Comparison of ENCODE assay signal across 7 cellular contexts in the genomic region with DNA sequence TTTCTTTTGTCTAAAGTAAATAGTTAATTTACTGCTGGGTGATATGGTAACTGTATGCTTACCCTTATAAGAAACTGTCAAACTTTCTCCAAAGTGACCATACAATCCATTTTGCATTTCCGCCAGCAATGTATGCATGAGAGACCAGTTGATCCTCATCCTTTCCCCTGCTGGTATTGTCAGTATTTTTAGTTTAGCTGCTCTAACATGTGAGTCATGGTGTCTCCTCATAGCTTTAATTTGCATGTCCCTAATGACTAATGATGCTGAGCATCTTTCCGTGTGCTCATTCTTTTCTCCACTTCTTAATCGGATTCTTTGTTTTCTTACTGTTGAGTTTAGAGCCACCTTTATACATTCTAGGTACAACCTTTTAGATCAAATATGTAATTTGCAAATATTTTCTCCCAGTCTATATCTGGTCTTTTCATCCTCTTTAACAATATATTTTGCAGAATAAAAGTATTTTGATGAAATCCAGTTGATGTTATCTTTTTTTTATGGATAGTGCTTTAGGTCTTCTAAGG.
A peak's percentile ranks its signal among the peaks of the same experiment; 100 is the strongest.
DNase-seq lines count a peak whose midpoint lies in the region; ATAC-seq, FAIRE-seq and TF ChIP-seq lines count a peak whose summit lies in the region.
"Not testable (repeated sequence)": the region's sequence is repeated elsewhere in the genome, so short reads cannot be mapped to it uniquely, and the experiment has no call there.

No MANE protein-coding gene starts in this region.

- not testable (repeated sequence) for H3K27me3 ChIP-seq in smooth muscle cell (ENCODE audit: low read depth)

- H3F3A ChIP-seq in smooth muscle cell (ENCODE audit: low read depth), result not testable (repeated sequence)

- H3K79me2 ChIP-seq in smooth muscle cell (ENCODE audit: low read depth), result not testable (repeated sequence)

- not testable (repeated sequence) for H2AFZ ChIP-seq in smooth muscle cell (ENCODE audit: low read depth)

- H3K4me3 Mint-ChIP-seq in activated T-cell treated with anti-CD3 and anti-CD28 coated beads, Interleukin-2, amount 50 U/mL, for 4 hours, result not testable (repeated sequence)

- 0% methylated on average over 1 of the region's 3 CpGs for WGBS in smooth muscle cell (ENCODE audit: low lambda C conversion rate)

- TF ChIP-seq CTCF in smooth muscle cell (IDR thresholded peaks at IDR 0.05; ENCODE audit: borderline replicate concordance, insufficient read depth, poor library complexity, severe bottlenecking), result not testable (repeated sequence)

- H3K4me3 ChIP-seq in smooth muscle cell, result not testable (repeated sequence)

- H4K20me1 ChIP-seq in smooth muscle cell (ENCODE audit: low read depth), result not testable (repeated sequence)

- peak; percentile 77 for FAIRE-seq in H54 (lab: Jason Lieb, UNC)

- peaks cover 19% of the 10 kb centered on the region for H3K4me1 Mint-ChIP-seq in activated T-cell treated with anti-CD3 and anti-CD28 coated beads, Interleukin-2, amount 50 U/mL, for 4 hours (ENCODE audit: low read depth)

- not testable (repeated sequence) for H3K4me1 ChIP-seq in smooth muscle cell (ENCODE audit: low read depth)

- H3K9me3 ChIP-seq in smooth muscle cell (replicated peaks; ENCODE audit: low read depth), result not testable (repeated sequence)

- not testable (repeated sequence) for H3K9me3 Mint-ChIP-seq in activated T-cell treated with anti-CD3 and anti-CD28 coated beads, Interleukin-2, amount 50 U/mL, for 4 hours

- H3K36me3 Mint-ChIP-seq in activated T-cell treated with anti-CD3 and anti-CD28 coated beads, Interleukin-2, amount 50 U/mL, for 4 hours (ENCODE audit: insufficient read depth), result not testable (repeated sequence)

- ATAC-seq in HG03378 (IDR thresholded peaks at IDR 0.05; ENCODE audit: unreplicated experiment) (peak; percentile 66), esophagus mucosa (peak; percentile 63)
- ATAC-seq in activated T-cell treated with anti-CD3 and anti-CD28 coated beads, Interleukin-2, amount 50 U/mL, for 4 hours, result peak; percentile 45 to 62

- H3K27ac ChIP-seq in smooth muscle cell (ENCODE audit: low read depth), result peak overlapping the region; percentile 47

- DNase-seq in ELR (ENCODE audit: low read depth) (peak; percentile 36), M059J (ENCODE audit: low read depth) (peak; percentile 11)
- DNase-seq in H54 (ENCODE audit: insufficient read length, low spot score); activated T-cell treated with anti-CD3 and anti-CD28 coated beads, Interleukin-2, amount 50 U/mL, for 4 hours; smooth muscle cell (lab: John Stamatoyannopoulos, UW; ENCODE audit: unreplicated experiment): not testable (repeated sequence)

- not testable (repeated sequence) for H3K4me2 ChIP-seq in smooth muscle cell

- not testable (repeated sequence) for H3K9ac ChIP-seq in smooth muscle cell (ENCODE audit: low read depth)

- TF ChIP-seq POLR2A in H54 (IDR thresholded peaks at IDR 0.05; ENCODE audit: low read depth, low read length), result not testable (repeated sequence)

- not testable (repeated sequence) for H3K36me3 ChIP-seq in smooth muscle cell (ENCODE audit: low read depth)

- H3K27me3 Mint-ChIP-seq in activated T-cell treated with anti-CD3 and anti-CD28 coated beads, Interleukin-2, amount 50 U/mL, for 4 hours (ENCODE audit: low read depth), result not testable (repeated sequence)
